Comparison of ENCODE assay signal across 1 cellular context in genomic region chr14:106474362-106475028, GRCh38.
TF ChIP-seq lines count a peak whose summit lies in the region.

No MANE protein-coding gene starts in this region.

TF ChIP-seq in GM12878, 131 proteins besides CTCF, POLR2A, EP300 and RAD21 (continued from another document):
- TF ChIP-seq ZBED1 (IDR thresholded peaks at IDR 0.05; ENCODE audit: borderline replicate concordance): peak; percentile 54; the same call in 1 of the 2 replicates
- peak; percentile 30; the same call in 1 of the 2 replicates for TF ChIP-seq MTA2 (IDR thresholded peaks at IDR 0.05; ENCODE audit: low read depth)
